1 cellular context compared by ENCODE assay signal in genomic region chr1:200483491-200484143, GRCh38.
TF ChIP-seq lines count a peak whose summit lies in the region.

No MANE protein-coding gene starts in this region.

TF ChIP-seq in HEK293, 187 proteins besides CTCF, POLR2A, EP300 and RAD21 (continued from another document and continues in another):
- TF ChIP-seq ZNF660 (tag by site-specific recombination; IDR thresholded peaks at IDR 0.05) (peak; percentile 87), ZEB2 (tag by site-specific recombination; IDR thresholded peaks at IDR 0.05) (peak; percentile 66; the same call in 1 of the 2 replicates), SP7 (tag by site-specific recombination; IDR thresholded peaks at IDR 0.05) (peak; percentile 79), GLIS1 (tag by site-specific recombination; IDR thresholded peaks at IDR 0.05) (0 out of 2 replicates have a peak, but pooled peaks have one; percentile 17), YY2 (tag by site-specific recombination; IDR thresholded peaks at IDR 0.05) (no peak), EGR2 (tag by site-specific recombination; IDR thresholded peaks at IDR 0.05; ENCODE audit: low read depth) (peak; percentile 85), ZBTB44 (tag by site-specific recombination; IDR thresholded peaks at IDR 0.05) (no peak), ZBTB17 (tag by site-specific recombination; IDR thresholded peaks at IDR 0.05) (peak; percentile 69), ZFP41 (tag by site-specific recombination; IDR thresholded peaks at IDR 0.05; ENCODE audit: borderline replicate concordance) (no peak), ZNF24 (tag by site-specific recombination; IDR thresholded peaks at IDR 0.05) (peak; percentile 71; the same call in 1 of the 2 replicates), ZNF394 (tag by site-specific recombination; IDR thresholded peaks at IDR 0.05; ENCODE audit: borderline replicate concordance) (peak; percentile 43; the same call in 1 of the 2 replicates), ZNF530 (tag by site-specific recombination; IDR thresholded peaks at IDR 0.05; ENCODE audit: low read depth) (no peak), ZNF600 (tag by site-specific recombination; IDR thresholded peaks at IDR 0.05) (peak; percentile 25; the same call in 1 of the 2 replicates), ZIC2 (tag by site-specific recombination; IDR thresholded peaks at IDR 0.05) (peak; percentile 48), PRDM1 (tag by site-specific recombination; IDR thresholded peaks at IDR 0.05) (no peak), ZNF324 (tag by site-specific recombination; IDR thresholded peaks at IDR 0.05) (no peak), ZBTB10 (tag by site-specific recombination; IDR thresholded peaks at IDR 0.05) (no peak), ZNF366 (tag by site-specific recombination; conservative IDR thresholded peaks at IDR 0.05) (peak; percentile 80), PRDM10 (tag by site-specific recombination; IDR thresholded peaks at IDR 0.05) (peak; percentile 59; the same call in 1 of the 2 replicates), ZXDB (tag by site-specific recombination; IDR thresholded peaks at IDR 0.05) (peak; percentile 47; the same call in 1 of the 2 replicates), ZNF211 (tag by site-specific recombination; IDR thresholded peaks at IDR 0.05; ENCODE audit: low read depth) (no peak), ZNF629 (tag by site-specific recombination; IDR thresholded peaks at IDR 0.05) (peak; percentile 85), PATZ1 (tag by site-specific recombination; IDR thresholded peaks at IDR 0.05) (peak; percentile 74), SP3 (tag by site-specific recombination; IDR thresholded peaks at IDR 0.05) (0 out of 2 replicates have a peak, but pooled peaks have one; percentile 15), MYNN (tag by site-specific recombination; IDR thresholded peaks at IDR 0.05; ENCODE audit: borderline replicate concordance) (no peak), HIC1 (tag by site-specific recombination; IDR thresholded peaks at IDR 0.05) (peak; percentile 87; the same call in 1 of the 2 replicates), ZNF341 (tag by site-specific recombination; IDR thresholded peaks at IDR 0.05; ENCODE audit: low read depth) (peak; percentile 70), ZNF518A (tag by site-specific recombination; conservative IDR thresholded peaks at IDR 0.05; ENCODE audit: low read depth) (no peak), ZNF529 (tag by site-specific recombination; IDR thresholded peaks at IDR 0.05; ENCODE audit: insufficient replicate concordance) (peak; percentile 8), KLF16 (tag by site-specific recombination; IDR thresholded peaks at IDR 0.05) (0 out of 2 replicates have a peak, but pooled peaks have one; percentile 34), ZNF184 (tag by site-specific recombination; IDR thresholded peaks at IDR 0.05) (peak; percentile 43; the same call in 1 of the 2 replicates), ZSCAN30 (tag by site-specific recombination; IDR thresholded peaks at IDR 0.05) (no peak), ZFP37 (tag by site-specific recombination; IDR thresholded peaks at IDR 0.05) (no peak), RBAK (tag by site-specific recombination; IDR thresholded peaks at IDR 0.05) (no peak), ZBTB21 (tag by site-specific recombination; IDR thresholded peaks at IDR 0.05) (peak; percentile 47), ZNF223 (tag by site-specific recombination; IDR thresholded peaks at IDR 0.05) (no peak), INSM2 (tag by site-specific recombination; IDR thresholded peaks at IDR 0.05) (peak; percentile 81), ZFHX2 (tag by site-specific recombination; conservative IDR thresholded peaks at IDR 0.05) (peak; percentile 84), ZBTB7A (tag by site-specific recombination; IDR thresholded peaks at IDR 0.05; ENCODE audit: low read depth) (no peak), ZNF596 (tag by site-specific recombination; IDR thresholded peaks at IDR 0.05) (no peak)
